ENCODE assay signal across 20 cellular contexts in genomic region chr18:62450175-62450545, GRCh38.
DNase-seq lines count a peak whose midpoint lies in the region; ATAC-seq and TF ChIP-seq lines count a peak whose summit lies in the region.
"Had no signal": no experiment of that assay in that cellular context is flagged by ENCODE, and none has a peak within 500 bp of the region (broad histone marks: within the 10 kb centered on the region; RNA-seq: fewer than 3 reads in every experiment).

No MANE protein-coding gene starts in this region.

- H3K27ac ChIP-seq in mammary epithelial cell (ENCODE audit: insufficient read depth, low read depth, low read length) (no peak overlapping the region), breast epithelium (peak overlapping the region in 1 of 2 donors; percentile 65), liver (ENCODE audit: low read depth in 1 of 2, low read length in 2 of 2) (peak overlapping the region; percentile 86 to 94), subcutaneous abdominal adipose tissue (ENCODE audit: low read depth, low read length) (peak overlapping the region; percentile 75)
- H3K27ac ChIP-seq: SK-N-MC had no signal

- intact Hi-C loops in mammary epithelial cell (cut with micrococcal nuclease): no loop called here
- intact Hi-C loops in breast epithelium (cut with DNase I; ENCODE audit: low total_unique reads): no loop called here
- intact Hi-C loops in activated T-helper 1 cell treated with anti-CD3 and anti-CD28 coated beads, Interleukin-12 subunit alpha, Interleukin-12 subunit beta, Interleukin-2, Interleukin-4 antibody, amounts not matched to agents 30 ng/mL and 10 ng/mL and 1 ng/mL, durations not matched to agents 14 hours and 24 hours and 36 hours (cut with micrococcal nuclease): no loop called here

- H3K4me3 Mint-ChIP-seq in activated T-helper 1 cell treated with anti-CD3 and anti-CD28 coated beads, Interleukin-12 subunit alpha, Interleukin-12 subunit beta, Interleukin-2, Interleukin-4 antibody, amounts not matched to agents 30 ng/mL and 10 ng/mL and 1 ng/mL, durations not matched to agents 14 hours and 24 hours and 36 hours: no peak overlapping the region
- H3K4me3 Mint-ChIP-seq: activated naive CD4-positive, alpha-beta T cell treated with anti-CD3 and anti-CD28 coated beads, Interleukin-2, amount 50 U/mL, for 24 hours; activated T-cell treated with anti-CD3 and anti-CD28 coated beads, Interleukin-2, amount 50 U/mL, for 4 hours; H9 had no signal

- H3K4me2 ChIP-seq in mammary epithelial cell (ENCODE audit: insufficient read depth, low read depth, low read length): peak overlapping the region; percentile 61

- no peak for TF ChIP-seq CTCF in mammary epithelial cell (conservative IDR thresholded peaks at IDR 0.05 in 1 of 2, IDR thresholded peaks at IDR 0.05 in 1 of 2; ENCODE audit: extremely low read depth in 1 of 2, insufficient read depth in 1 of 2, low read depth in 1 of 2, low read length in 2 of 2)
- no peak for TF ChIP-seq CTCF in breast epithelium (IDR thresholded peaks at IDR 0.05)
- no peak for TF ChIP-seq CTCF in liver (IDR thresholded peaks at IDR 0.05; ENCODE audit: low read depth, low read length, missing input control)

- H3K9me3 Mint-ChIP-seq in activated T-helper 1 cell treated with anti-CD3 and anti-CD28 coated beads, Interleukin-12 subunit alpha, Interleukin-12 subunit beta, Interleukin-2, Interleukin-4 antibody, amounts not matched to agents 30 ng/mL and 10 ng/mL and 1 ng/mL, durations not matched to agents 14 hours and 24 hours and 36 hours: peaks cover 7% of the 10 kb centered on the region
- H3K9me3 Mint-ChIP-seq: activated naive CD4-positive, alpha-beta T cell treated with anti-CD3 and anti-CD28 coated beads, Interleukin-2, amount 50 U/mL, for 24 hours; activated T-cell treated with anti-CD3 and anti-CD28 coated beads, Interleukin-2, amount 50 U/mL, for 4 hours; H9 had no signal

- no peak for ATAC-seq in HG02852 (IDR thresholded peaks at IDR 0.05; ENCODE audit: unreplicated experiment)
- ATAC-seq: activated CD4-positive, CD25-positive, alpha-beta regulatory T cell treated with anti-CD3 and anti-CD28 coated beads, Interleukin-2, amount 50 U/mL, for 24 hours; activated T-cell treated with anti-CD3 and anti-CD28 coated beads, Interleukin-2, amount 50 U/mL, for 4 hours; GM12878 had no signal

- in situ Hi-C loops in mammary epithelial cell (cut with MboI; ENCODE audit: low sequenced_read_pairs in 2 of 2): no loop called here

- H4K20me1 ChIP-seq in mammary epithelial cell (ENCODE audit: insufficient read depth, low read length): no peaks in the 10 kb centered on the region

- BruUV-seq in mammary epithelial cell (replicated peaks; lab: Mats Ljungman, UMichigan): no TSS peak

- H3K36me3 Mint-ChIP-seq in activated T-helper 1 cell treated with anti-CD3 and anti-CD28 coated beads, Interleukin-12 subunit alpha, Interleukin-12 subunit beta, Interleukin-2, Interleukin-4 antibody, amounts not matched to agents 30 ng/mL and 10 ng/mL and 1 ng/mL, durations not matched to agents 14 hours and 24 hours and 36 hours (ENCODE audit: low read depth): peaks cover 2% of the 10 kb centered on the region
- H3K36me3 Mint-ChIP-seq: activated naive CD4-positive, alpha-beta T cell treated with anti-CD3 and anti-CD28 coated beads, Interleukin-2, amount 50 U/mL, for 24 hours had no signal

- H3K27me3 Mint-ChIP-seq in activated T-helper 1 cell treated with anti-CD3 and anti-CD28 coated beads, Interleukin-12 subunit alpha, Interleukin-12 subunit beta, Interleukin-2, Interleukin-4 antibody, amounts not matched to agents 30 ng/mL and 10 ng/mL and 1 ng/mL, durations not matched to agents 14 hours and 24 hours and 36 hours (ENCODE audit: insufficient read depth): peaks cover 4% of the 10 kb centered on the region

- WGBS in mammary epithelial cell (ENCODE audit: low coverage, missing lambda C conversion rate): 98% methylated on average over 5 of the region's 5 CpGs
- WGBS in liver: 73% methylated on average over 5 of the region's 5 CpGs

- no peaks in the 10 kb centered on the region for H3K79me2 ChIP-seq in mammary epithelial cell (ENCODE audit: insufficient read depth, low read length)

- dilution Hi-C loops in mammary epithelial cell (cut with HindIII; ENCODE audit: low sequenced_read_pairs): no loop called here

- no peak for TF ChIP-seq POLR2A in breast epithelium (IDR thresholded peaks at IDR 0.05)

- TF ChIP-seq RAD21 in liver (IDR thresholded peaks at IDR 0.05): no peak

- no peak for DNase-seq in mammary epithelial cell
- no peak for DNase-seq in breast epithelium (ENCODE audit: low spot score in 2 of 2)
- DNase-seq in activated T-helper 1 cell treated with anti-CD3 and anti-CD28 coated beads, Interleukin-12 subunit alpha, Interleukin-12 subunit beta, Interleukin-2, Interleukin-4 antibody, amounts not matched to agents 30 ng/mL and 10 ng/mL and 1 ng/mL, durations not matched to agents 14 hours and 24 hours and 36 hours (ENCODE audit: low spot score): no peak
- DNase-seq in stimulated activated naive CD4-positive, alpha-beta T cell treated with Interleukin-2 at 50 U/mL for 16 hours (lab: John Stamatoyannopoulos, UW): no peak
- no peak for DNase-seq in midbrain (lab: John Stamatoyannopoulos, UW)
- DNase-seq: 8988T; activated T-cell treated with anti-CD3 and anti-CD28 coated beads, Interleukin-2, amount 50 U/mL, for 4 hours; BE2C; H9; stimulated activated CD4-positive, alpha-beta T cell treated with anti-CD3 and anti-CD28 coated beads, Interleukin-2, amount 100 ng/mL, for 24 hours; stimulated activated naive CD8-positive, alpha-beta T cell treated with anti-CD3 and anti-CD28 coated beads, Interleukin-15, Interleukin-2, amounts not matched to agents 100 U/mL and 50 U/mL, for 24 hours; T-helper 9 cell had no signal

- peaks cover 40% of the 10 kb centered on the region for H3K4me1 ChIP-seq in mammary epithelial cell (ENCODE audit: insufficient read depth, low read length)
- peaks cover 0 to 11% of the 10 kb centered on the region in 2 donors for H3K4me1 ChIP-seq in breast epithelium
- H3K4me1 ChIP-seq in liver (ENCODE audit: control insufficient read depth in 4 of 4, insufficient read depth in 4 of 4, low read length in 3 of 4): peaks cover 12 to 41% (median 30%) of the 10 kb centered on the region in 4 donors
- peaks cover 4 to 46% (median 39%) of the 10 kb centered on the region in 5 donors for H3K4me1 ChIP-seq in subcutaneous abdominal adipose tissue (ENCODE audit: control insufficient read depth in 5 of 5, insufficient read depth in 5 of 5, low read length in 5 of 5)
- H3K4me1 ChIP-seq: BE2C had no signal

- peak overlapping the region; percentile 10 for H3K27ac Mint-ChIP-seq in activated T-helper 1 cell treated with anti-CD3 and anti-CD28 coated beads, Interleukin-12 subunit alpha, Interleukin-12 subunit beta, Interleukin-2, Interleukin-4 antibody, amounts not matched to agents 30 ng/mL and 10 ng/mL and 1 ng/mL, durations not matched to agents 14 hours and 24 hours and 36 hours
- H3K27ac Mint-ChIP-seq: activated naive CD4-positive, alpha-beta T cell treated with anti-CD3 and anti-CD28 coated beads, Interleukin-2, amount 50 U/mL, for 24 hours had no signal

- H3K36me3 ChIP-seq in mammary epithelial cell (ENCODE audit: insufficient read depth, low read length) (no peaks in the 10 kb centered on the region), breast epithelium (no peaks in the 10 kb centered on the region), liver (ENCODE audit: control insufficient read depth in 4 of 4, insufficient read depth in 3 of 4, low read depth in 1 of 4, low read length in 3 of 4) (no peaks in the 10 kb centered on the region), subcutaneous abdominal adipose tissue (ENCODE audit: control insufficient read depth in 5 of 5, insufficient read depth in 5 of 5, low read length in 5 of 5) (no peaks in the 10 kb centered on the region)
- H3K36me3 ChIP-seq: BE2C, upper lobe of right lung had no signal

- CTCF ChIA-PET in mammary epithelial cell (lab: Charles Lee; ENCODE audit: low non-redundant PET): no interaction called here

- H3K9ac ChIP-seq in mammary epithelial cell (ENCODE audit: insufficient read depth, low read length): no peak overlapping the region
- no peak overlapping the region for H3K9ac ChIP-seq in liver (ENCODE audit: low read depth in 1 of 2, low read length in 2 of 2)
- peak overlapping the region in 1 of 5 donors; percentile 20 for H3K9ac ChIP-seq in subcutaneous abdominal adipose tissue (ENCODE audit: low read length in 5 of 5)

- no peak overlapping the region for H3K4me3 ChIP-seq in mammary epithelial cell (replicated peaks in 1 of 3; ENCODE audit: insufficient read depth in 1 of 3, low read depth in 2 of 3, low read length in 3 of 3)
- H3K4me3 ChIP-seq in breast epithelium: no peak overlapping the region
- no peak overlapping the region for H3K4me3 ChIP-seq in liver (ENCODE audit: low read depth in 1 of 3, low read length in 3 of 3)
- peak overlapping the region in 1 of 5 donors; percentile 24 for H3K4me3 ChIP-seq in subcutaneous abdominal adipose tissue (ENCODE audit: low read depth in 1 of 5, low read length in 5 of 5)
- H3K4me3 ChIP-seq: GM12878, SK-N-MC, upper lobe of right lung had no signal

- H3K4me1 Mint-ChIP-seq in activated T-helper 1 cell treated with anti-CD3 and anti-CD28 coated beads, Interleukin-12 subunit alpha, Interleukin-12 subunit beta, Interleukin-2, Interleukin-4 antibody, amounts not matched to agents 30 ng/mL and 10 ng/mL and 1 ng/mL, durations not matched to agents 14 hours and 24 hours and 36 hours (ENCODE audit: low read depth): peaks cover 36% of the 10 kb centered on the region
- H3K4me1 Mint-ChIP-seq: activated naive CD4-positive, alpha-beta T cell treated with anti-CD3 and anti-CD28 coated beads, Interleukin-2, amount 50 U/mL, for 24 hours had no signal

- H3K9me3 ChIP-seq in mammary epithelial cell (replicated peaks; ENCODE audit: insufficient read depth, low read length): no peaks in the 10 kb centered on the region
- H3K9me3 ChIP-seq in breast epithelium: no peaks in the 10 kb centered on the region
- no peaks in the 10 kb centered on the region for H3K9me3 ChIP-seq in liver (ENCODE audit: control insufficient read depth in 4 of 4, low read length in 3 of 4)
- H3K9me3 ChIP-seq in subcutaneous abdominal adipose tissue (ENCODE audit: control insufficient read depth in 5 of 5, low read length in 5 of 5): peaks cover 0 to 3% (median 0%) of the 10 kb centered on the region in 5 donors
- H3K9me3 ChIP-seq: BE2C, upper lobe of right lung had no signal

- H2AFZ ChIP-seq in mammary epithelial cell (ENCODE audit: low read depth, low read length): no peak overlapping the region

- H3K27me3 ChIP-seq in mammary epithelial cell (ENCODE audit: insufficient read depth, low read length) (no peaks in the 10 kb centered on the region), breast epithelium (no peaks in the 10 kb centered on the region), liver (ENCODE audit: control insufficient read depth in 4 of 4, insufficient read depth in 4 of 4, low read length in 3 of 4) (no peaks in the 10 kb centered on the region), subcutaneous abdominal adipose tissue (ENCODE audit: control insufficient read depth in 5 of 5, insufficient read depth in 4 of 5, low read length in 5 of 5) (no peaks in the 10 kb centered on the region)
- H3K27me3 ChIP-seq: BE2C, upper lobe of right lung had no signal

TF ChIP-seq in liver, 16 proteins besides CTCF, POLR2A, EP300 and RAD21 (continues in another document):
- TF ChIP-seq EGR1 (IDR thresholded peaks at IDR 0.05; ENCODE audit: low read depth in 2 of 2): no peak
- TF ChIP-seq NR2F2 (IDR thresholded peaks at IDR 0.05): no peak
- TF ChIP-seq HNF4A (conservative IDR thresholded peaks at IDR 0.05): no peak
